ENCODE assay signal across 22 cellular contexts in the genomic region with DNA sequence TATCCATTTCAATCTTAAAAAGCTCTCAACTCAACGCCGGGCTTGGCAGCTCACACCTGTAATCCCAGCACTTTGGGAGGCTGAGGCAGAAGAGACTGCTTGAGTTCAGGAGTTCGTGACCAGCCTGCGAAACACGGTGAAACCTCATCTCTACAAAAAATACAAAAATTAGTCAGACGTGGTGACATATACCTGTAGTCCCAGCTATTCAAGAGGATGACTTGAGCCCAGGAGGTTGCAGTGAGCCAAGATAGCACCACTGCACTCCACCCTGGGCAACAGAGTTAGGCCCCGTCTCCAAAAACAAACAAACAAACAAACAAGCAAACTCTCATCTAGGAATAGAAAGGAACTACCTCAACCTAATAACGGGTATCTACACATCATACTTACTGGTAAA. TPM values are rescaled to one million over a fixed set of nuclear protein-coding genes. Genes with fewer than 3 reads are reported as not detected.
"Had no signal": no experiment of that assay in that cellular context is flagged by ENCODE, and none has a peak within 500 bp of the region (broad histone marks: within the 10 kb centered on the region; RNA-seq: fewer than 3 reads in every experiment).

No MANE protein-coding gene starts in this region.

- DNase-seq: dermis blood vessel endothelial cell; dorsolateral prefrontal cortex; effector CD4-positive, alpha-beta T cell; effector memory CD4-positive, alpha-beta T cell; foreskin keratinocyte; heart left ventricle; left cardiac atrium; left lung; left ventricle myocardium superior; lower lobe of right lung; mesenchymal stem cell; naive thymus-derived CD4-positive, alpha-beta T cell had no signal

- FAIRE-seq: colon, endothelial cell of umbilical vein, frontal cortex, islet of Langerhans, keratinocyte had no signal

- H3K4me3 Mint-ChIP-seq: mesothelial cell of epicardium; naive thymus-derived CD4-positive, alpha-beta T cell had no signal

- H3K36me3 Mint-ChIP-seq: naive thymus-derived CD4-positive, alpha-beta T cell had no signal

- ATAC-seq: foreskin keratinocyte; gastroesophageal sphincter; heart left ventricle; left cardiac atrium; left lung; left ventricle myocardium superior; lower lobe of right lung; naive thymus-derived CD4-positive, alpha-beta T cell had no signal

- H3K27ac ChIP-seq: coronary artery, esophagus muscularis mucosa, foreskin keratinocyte, gastroesophageal sphincter, heart left ventricle, hepatocyte, left lung, lower lobe of right lung had no signal

- H3K27ac Mint-ChIP-seq: mesothelial cell of epicardium; naive thymus-derived CD4-positive, alpha-beta T cell had no signal

- H2AFZ ChIP-seq: hepatocyte had no signal

- H3K27me3 Mint-ChIP-seq: naive thymus-derived CD4-positive, alpha-beta T cell had no signal

- H3K36me3 ChIP-seq: esophagus muscularis mucosa, gastroesophageal sphincter, heart left ventricle, left lung, lower lobe of right lung had no signal

- H3K4me2 ChIP-seq: hepatocyte had no signal

- H3K4me1 Mint-ChIP-seq: naive thymus-derived CD4-positive, alpha-beta T cell had no signal

- H3K4me1 ChIP-seq: esophagus muscularis mucosa, gastroesophageal sphincter, heart left ventricle, left lung, lower lobe of right lung had no signal

- H3K27me3 ChIP-seq: dorsolateral prefrontal cortex, esophagus muscularis mucosa, foreskin keratinocyte, gastroesophageal sphincter, heart left ventricle, hepatocyte, left lung had no signal

- H3K4me3 ChIP-seq: coronary artery, dorsolateral prefrontal cortex, esophagus muscularis mucosa, gastroesophageal sphincter, heart left ventricle, hepatocyte, left lung, lower lobe of right lung had no signal

RNA-seq across cellular contexts. Expression of a gene that starts 50.8 kb away (rescaled TPM):
- polyA plus RNA-seq: naive thymus-derived CD4-positive, alpha-beta T cell had no signal
